8 cellular contexts compared by ENCODE assay signal in the genomic region with DNA sequence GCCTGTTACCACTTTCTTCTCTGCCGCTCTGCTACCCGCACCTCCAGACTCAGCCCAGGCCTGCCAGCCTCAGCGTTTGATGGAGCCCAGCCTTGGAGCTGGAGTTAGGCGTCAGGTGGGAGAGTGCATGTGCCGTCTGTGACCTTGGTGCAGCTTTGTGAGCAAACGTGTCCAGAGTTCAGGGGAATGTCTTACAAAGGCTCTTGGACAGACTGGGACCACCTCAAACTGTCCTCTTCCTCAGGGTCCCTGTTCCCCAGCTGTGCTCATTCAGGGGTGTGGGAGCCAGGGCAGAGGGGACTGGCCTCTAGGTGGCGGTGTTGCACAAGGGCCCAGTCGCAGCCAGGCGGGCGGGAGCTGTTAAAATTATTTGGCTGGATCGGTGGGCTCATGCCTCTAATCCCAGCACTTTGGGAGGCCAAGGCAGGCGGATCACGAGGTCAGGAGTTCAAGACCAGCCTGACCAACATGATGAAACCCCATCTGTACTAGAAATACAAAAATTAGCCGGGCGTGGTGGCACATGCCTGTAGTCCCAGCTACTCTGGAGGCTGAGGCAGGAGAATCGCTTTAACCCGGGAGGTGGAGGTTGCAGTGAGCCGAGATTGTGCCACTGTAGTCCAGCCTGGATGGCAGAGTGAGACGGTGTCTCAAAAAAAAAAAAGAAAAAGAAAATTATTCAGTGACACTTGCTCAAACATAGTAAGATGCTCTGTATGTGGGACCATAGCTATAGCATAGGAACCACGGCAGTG.
DNase-seq lines count a peak whose midpoint lies in the region; ATAC-seq and TF ChIP-seq lines count a peak whose summit lies in the region.

No MANE protein-coding gene starts in this region.

- DNase-seq in activated effector memory CD4-positive, alpha-beta T cell treated with anti-CD3 and anti-CD28 coated beads, Interleukin-2, amount 50 U/mL, for 16 hours, result peak; percentile 58
- no peak for DNase-seq in activated effector memory CD4-positive, alpha-beta T cell treated with Interleukin-2 at 50 U/mL for 16 hours
- DNase-seq in SW480 (ENCODE audit: low spot score), result peak; percentile 43
- peak; percentile 4 to 39 for DNase-seq in stimulated activated CD4-positive, alpha-beta T cell treated with anti-CD3 and anti-CD28 coated beads, Interleukin-4, amount 100 ng/mL, for 48 hours (ENCODE audit: low read depth in 2 of 2)

- no peak for TF ChIP-seq POLR2A in gastroesophageal sphincter (IDR thresholded peaks at IDR 0.05)

- no peak overlapping the region for H3K27ac ChIP-seq in gastroesophageal sphincter

- H3K27me3 ChIP-seq in gastroesophageal sphincter, result no peaks in the 10 kb centered on the region

- no peaks in the 10 kb centered on the region for H3K9me3 ChIP-seq in gastroesophageal sphincter

- H3K36me3 ChIP-seq in gastroesophageal sphincter, result no peaks in the 10 kb centered on the region

- peak in 3 of 4 experiments; percentile 10 to 52 (median 12) for TF ChIP-seq CTCF in gastroesophageal sphincter (IDR thresholded peaks at IDR 0.05)

- no peaks in the 10 kb centered on the region for H3K4me1 ChIP-seq in gastroesophageal sphincter

- no peak overlapping the region for H3K4me3 ChIP-seq in gastroesophageal sphincter

- ATAC-seq in gastroesophageal sphincter (peak; percentile 50), HG03095 (IDR thresholded peaks at IDR 0.05; ENCODE audit: unreplicated experiment) (no peak), HG02884 (IDR thresholded peaks at IDR 0.05; ENCODE audit: unreplicated experiment) (no peak), GM21390 (IDR thresholded peaks at IDR 0.05; ENCODE audit: unreplicated experiment) (no peak)

- TF ChIP-seq EP300 in gastroesophageal sphincter (IDR thresholded peaks at IDR 0.05), result no peak

- 95 to 96% methylated on average over 4 to 6 of the region's 20 CpGs for WGBS in gastroesophageal sphincter (ENCODE audit: low coverage in 1 of 2), 2 donors
